In genomic region chr3:174769171-174769570, GRCh38 we compare ENCODE assay signal across 16 cellular contexts.
DNase-seq lines count a peak whose midpoint lies in the region; FAIRE-seq and TF ChIP-seq lines count a peak whose summit lies in the region.
"Had no signal": no experiment of that assay in that cellular context is flagged by ENCODE, and none has a peak within 500 bp of the region (broad histone marks: within the 10 kb centered on the region; RNA-seq: fewer than 3 reads in every experiment).

No MANE protein-coding gene starts in this region.

- CTCF ChIA-PET in endothelial cell of umbilical vein (lab: Charles Lee) = no interaction called here

- H3K4me2 ChIP-seq in endothelial cell of umbilical vein (ENCODE audit: insufficient read depth, low read length) = no peak overlapping the region
- H3K4me2 ChIP-seq: GM23338 had no signal

- H3K9me1 ChIP-seq in endothelial cell of umbilical vein (replicated peaks; ENCODE audit: control insufficient read depth, extremely low read depth, insufficient read depth, low read length) = no peaks in the 10 kb centered on the region

- H2AFZ ChIP-seq in endothelial cell of umbilical vein (ENCODE audit: low read depth, low read length) = no peak overlapping the region
- H2AFZ ChIP-seq: GM23338 had no signal

- POLR2A ChIA-PET in endothelial cell of umbilical vein (lab: Charles Lee) = no interaction called here

- dilution Hi-C loops in endothelial cell of umbilical vein (cut with MboI; ENCODE audit: extremely low pct_ligation_motif_present, low sequenced_read_pairs) = no loop called here

- in situ Hi-C loops in brain microvascular endothelial cell (cut with HindIII; ENCODE audit: low pct_ligation_motif_present, low sequenced_read_pairs) = no loop called here

- no peaks in the 10 kb centered on the region for H3K79me2 ChIP-seq in endothelial cell of umbilical vein (ENCODE audit: control insufficient read depth, insufficient read depth, low read length)

- DNase-seq in brain microvascular endothelial cell = no peak
- DNase-seq in endothelial cell of umbilical vein (ENCODE audit: low read depth, low spot score) = peak; percentile 7
- DNase-seq in DMS153 (lab: John Stamatoyannopoulos, UW) = no peak
- DNase-seq in NCI-H2081 treated with DMSO at 0.1 percent for 48 hours (lab: John Stamatoyannopoulos, UW) = no peak
- no peak for DNase-seq in caudate nucleus (lab: John Stamatoyannopoulos, UW)
- DNase-seq: C1 segment of cervical spinal cord; Caco-2; CD4-positive, alpha-beta memory T cell; DMS79; EL; GF-D8; HCEC 1CT had no signal

- TF ChIP-seq POLR2A in endothelial cell of umbilical vein (IDR thresholded peaks at IDR 0.05; ENCODE audit: low read depth, low read length) = no peak

- TF ChIP-seq CTCF in brain microvascular endothelial cell (IDR thresholded peaks at IDR 0.05; ENCODE audit: low read depth, low read length, missing control alignments) = no peak
- no peak for TF ChIP-seq CTCF in endothelial cell of umbilical vein (IDR thresholded peaks at IDR 0.05; ENCODE audit: extremely low read depth in 1 of 2, insufficient read depth in 1 of 2, low read depth in 1 of 2, low read length in 2 of 2)

- BruUV-seq in endothelial cell of umbilical vein (replicated peaks; lab: Mats Ljungman, UMichigan) = no TSS peak

- H3K9ac ChIP-seq in endothelial cell of umbilical vein (replicated peaks; ENCODE audit: extremely low read depth, insufficient read depth, low read length) = no peak overlapping the region

- peaks cover 10% of the 10 kb centered on the region for H3K4me1 ChIP-seq in endothelial cell of umbilical vein (ENCODE audit: control insufficient read depth, extremely low read depth, insufficient read depth, low read length)
- H3K4me1 ChIP-seq: Caco-2 had no signal

- no peaks in the 10 kb centered on the region for H3K36me3 ChIP-seq in brain microvascular endothelial cell (replicated peaks)
- no peaks in the 10 kb centered on the region for H3K36me3 ChIP-seq in endothelial cell of umbilical vein (ENCODE audit: control insufficient read depth in 2 of 2, extremely low read depth in 1 of 2, insufficient read depth in 2 of 2, low read length in 2 of 2)

- FAIRE-seq in endothelial cell of umbilical vein (lab: Jason Lieb, UNC) (no peak), islet of Langerhans (lab: Jason Lieb, UNC) (peak; percentile 60)
- FAIRE-seq: GM12891, GM18507 had no signal

- peak overlapping the region; percentile 91 for H3K27ac ChIP-seq in brain microvascular endothelial cell
- no peak overlapping the region for H3K27ac ChIP-seq in endothelial cell of umbilical vein (ENCODE audit: insufficient read depth, low read depth, low read length)
- no peak overlapping the region for H3K27ac ChIP-seq in caudate nucleus (ENCODE audit: low read depth, low read length)

- intact Hi-C loops in endothelial cell of umbilical vein (cut with micrococcal nuclease) = no loop called here

- H3K9me3 ChIP-seq in endothelial cell of umbilical vein (replicated peaks; ENCODE audit: control insufficient read depth, insufficient read depth, low read length) = no peaks in the 10 kb centered on the region
- H3K9me3 ChIP-seq: Caco-2 had no signal

- H3K27me3 ChIP-seq in brain microvascular endothelial cell (replicated peaks) (no peaks in the 10 kb centered on the region), endothelial cell of umbilical vein (ENCODE audit: control insufficient read depth in 2 of 2, insufficient read depth in 2 of 2, low read length in 2 of 2) (no peaks in the 10 kb centered on the region)

- H3K4me3 ChIP-seq in brain microvascular endothelial cell (ENCODE audit: low read depth, low read length) = no peak overlapping the region
- no peak overlapping the region for H3K4me3 ChIP-seq in endothelial cell of umbilical vein (replicated peaks in 1 of 3; ENCODE audit: insufficient read depth in 1 of 3, low read depth in 1 of 3, low read length in 3 of 3)
- H3K4me3 ChIP-seq: GM23338 had no signal

- no peaks in the 10 kb centered on the region for H4K20me1 ChIP-seq in endothelial cell of umbilical vein (replicated peaks; ENCODE audit: control insufficient read depth, extremely low read depth, insufficient read depth, low read length)

TF ChIP-seq in endothelial cell of umbilical vein, 7 proteins besides CTCF, POLR2A, EP300 and RAD21:
- TF ChIP-seq JUN (IDR thresholded peaks at IDR 0.05; ENCODE audit: borderline replicate concordance, insufficient read depth, insufficient read length, low read depth) (no peak), MAX (IDR thresholded peaks at IDR 0.05; ENCODE audit: insufficient read depth, insufficient read length) (no peak), MYC (IDR thresholded peaks at IDR 0.05; ENCODE audit: low read depth, low read length) (no peak), POLR2AphosphoS5 (IDR thresholded peaks at IDR 0.05; ENCODE audit: insufficient read depth, low read depth, low read length) (no peak), GATA2 (IDR thresholded peaks at IDR 0.05; ENCODE audit: insufficient read depth, insufficient read length, low read depth, low read length) (no peak), FOS (IDR thresholded peaks at IDR 0.05; ENCODE audit: borderline replicate concordance, insufficient read depth, low read length) (no peak), EZH2 (IDR thresholded peaks at IDR 0.05; ENCODE audit: borderline replicate concordance, low read depth, low read length, severe bottlenecking) (no peak)
